ENCODE assay signal across 1 cellular context in the genomic region with DNA sequence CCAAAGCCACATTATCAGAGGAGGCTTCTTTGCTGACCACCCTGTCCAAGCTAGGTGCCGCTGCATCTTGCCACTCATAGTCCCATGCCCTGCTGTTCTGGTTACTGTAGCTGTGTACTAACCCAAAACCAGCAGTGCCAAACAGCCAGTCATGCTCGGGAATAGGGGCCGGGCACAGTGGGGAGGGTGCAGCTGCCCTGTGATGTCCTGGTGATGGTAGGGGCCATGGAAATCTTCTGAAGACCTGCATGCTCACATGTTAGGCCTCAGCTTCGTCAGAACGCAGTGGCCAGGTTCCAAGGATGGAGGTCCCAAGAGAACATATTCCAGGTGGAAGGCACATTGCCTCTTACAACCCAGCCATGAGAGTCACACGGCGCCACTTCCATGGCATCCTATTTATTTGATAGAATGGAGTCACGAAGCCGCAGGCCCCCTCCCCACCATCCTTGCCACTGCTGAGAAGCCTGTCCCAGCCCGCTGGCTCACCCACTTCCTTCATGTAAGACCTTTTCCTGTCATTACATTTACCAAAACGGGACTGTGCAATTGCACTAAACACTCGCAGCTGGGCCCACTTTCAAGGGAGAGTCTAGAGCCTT.
TF ChIP-seq lines count a peak whose summit lies in the region.

No MANE protein-coding gene starts in this region.

TF ChIP-seq in IMR-90, 13 proteins besides CTCF, POLR2A, EP300 and RAD21 (continued from another document):
- TF ChIP-seq CEBPB (IDR thresholded peaks at IDR 0.05; ENCODE audit: low read depth, low read length) (no peak), SMC3 (IDR thresholded peaks at IDR 0.05; ENCODE audit: low read depth, low read length) (no peak), USF2 (IDR thresholded peaks at IDR 0.05; ENCODE audit: low read depth, low read length) (no peak), RFX5 (IDR thresholded peaks at IDR 0.05; ENCODE audit: low read depth, low read length) (no peak), MXI1 (IDR thresholded peaks at IDR 0.05; ENCODE audit: borderline replicate concordance, low read depth, low read length) (no peak), RCOR1 (IDR thresholded peaks at IDR 0.05; ENCODE audit: insufficient replicate concordance, low read length) (no peak), MAFK (IDR thresholded peaks at IDR 0.05; ENCODE audit: low read depth, low read length) (no peak), CHD1 (IDR thresholded peaks at IDR 0.05; ENCODE audit: low read depth, low read length) (no peak)
- TF ChIP-seq, protein P1, sequence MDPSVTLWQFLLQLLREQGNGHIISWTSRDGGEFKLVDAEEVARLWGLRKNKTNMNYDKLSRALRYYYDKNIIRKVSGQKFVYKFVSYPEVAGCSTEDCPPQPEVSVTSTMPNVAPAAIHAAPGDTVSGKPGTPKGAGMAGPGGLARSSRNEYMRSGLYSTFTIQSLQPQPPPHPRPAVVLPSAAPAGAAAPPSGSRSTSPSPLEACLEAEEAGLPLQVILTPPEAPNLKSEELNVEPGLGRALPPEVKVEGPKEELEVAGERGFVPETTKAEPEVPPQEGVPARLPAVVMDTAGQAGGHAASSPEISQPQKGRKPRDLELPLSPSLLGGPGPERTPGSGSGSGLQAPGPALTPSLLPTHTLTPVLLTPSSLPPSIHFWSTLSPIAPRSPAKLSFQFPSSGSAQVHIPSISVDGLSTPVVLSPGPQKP (IDR thresholded peaks at IDR 0.05; ENCODE audit: borderline replicate concordance, low read depth, low read length) = no peak
